37 cellular contexts compared by ENCODE assay signal in genomic region chr9:94517254-94517653, GRCh38. TPM values are rescaled to one million over a fixed set of nuclear protein-coding genes. Genes with fewer than 3 reads are reported as not detected.
"Had no signal": no experiment of that assay in that cellular context is flagged by ENCODE, and none has a peak within 500 bp of the region (broad histone marks: within the 10 kb centered on the region; RNA-seq: fewer than 3 reads in every experiment).

No MANE protein-coding gene starts in this region.

- H3K4me3 ChIP-seq: adrenal gland, ascending aorta, body of pancreas, breast epithelium, cardiac muscle cell had no signal

- H3K27ac ChIP-seq: adrenal gland, ascending aorta, body of pancreas, brain microvascular endothelial cell, breast epithelium, cardiac muscle cell had no signal

- H3K4me1 ChIP-seq: ascending aorta, body of pancreas, breast epithelium had no signal

- H3K9me3 ChIP-seq: adrenal gland, ascending aorta, body of pancreas, breast epithelium had no signal

- ATAC-seq: activated naive CD4-positive, alpha-beta T cell treated with anti-CD3 and anti-CD28 coated beads, Interleukin-2, amount 50 U/mL, for 72 hours; activated naive CD8-positive, alpha-beta T cell treated with anti-CD3 and anti-CD28 coated beads, Interleukin-2, amount 50 U/mL, for 24 hours; activated T-cell treated with anti-CD3 and anti-CD28 coated beads, Interleukin-2, amount 50 U/mL, for 4 hours; activated T-cell treated with anti-CD3 and anti-CD28 coated beads, Interleukin-2, amount 50 U/mL, for 72 hours; activated T-helper 17 cell treated with anti-CD3 and anti-CD28 coated beads, Interleukin-2, amount 50 U/mL, for 72 hours; body of pancreas had no signal

- DNase-seq: activated effector memory CD4-positive, alpha-beta T cell treated with anti-CD3 and anti-CD28 coated beads, Interleukin-2, amount 50 U/mL, for 16 hours; activated effector memory CD4-positive, alpha-beta T cell treated with Interleukin-2 at 50 U/mL for 16 hours; activated gamma-delta T cell; activated gamma-delta T cell treated with Interleukin-2 at 50 U/mL for 16 hours; activated naive CD4-positive, alpha-beta T cell; activated naive CD4-positive, alpha-beta T cell treated with anti-CD3 and anti-CD28 coated beads for 36 hours; activated naive CD4-positive, alpha-beta T cell treated with anti-CD3 and anti-CD28 coated beads, Interleukin-2, amount 10 ng/mL, durations not matched to agents 7 days and 5 days; activated naive CD4-positive, alpha-beta T cell treated with anti-CD3 and anti-CD28 coated beads, Interleukin-2, amount 50 U/mL, for 16 hours; activated naive CD4-positive, alpha-beta T cell treated with Interleukin-2 at 50 U/mL for 16 hours; activated naive CD8-positive, alpha-beta T cell treated with anti-CD3 and anti-CD28 coated beads for 36 hours; activated naive CD8-positive, alpha-beta T cell treated with anti-CD3 and anti-CD28 coated beads, Interleukin-2, amount 10 ng/mL, durations not matched to agents 7 days and 5 days; activated naive CD8-positive, alpha-beta T cell treated with anti-CD3 and anti-CD28 coated beads, Interleukin-2, amount 50 U/mL, for 24 hours; activated T-cell treated with anti-CD3 and anti-CD28 coated beads, Interleukin-2, amount 50 U/mL, for 1 hour; activated T-cell treated with anti-CD3 and anti-CD28 coated beads, Interleukin-2, amount 50 U/mL, for 24 hours; activated T-cell treated with anti-CD3 and anti-CD28 coated beads, Interleukin-2, amount 50 U/mL, for 4 hours; activated T-cell treated with anti-CD3 and anti-CD28 coated beads, Interleukin-2, amount 50 U/mL, for 48 hours; activated T-cell treated with anti-CD3 and anti-CD28 coated beads, Interleukin-2, amount 50 U/mL, for 72 hours; adrenal gland; amniotic stem cell; amygdala; anterior cingulate cortex; aorta; body of pancreas; brain microvascular endothelial cell; caudate nucleus; central memory CD4-positive, alpha-beta T cell; cerebellar nuclear complex had no signal

- FAIRE-seq: astrocyte, bronchial epithelial cell had no signal

- H3K36me3 ChIP-seq: adrenal gland, ascending aorta, brain microvascular endothelial cell, breast epithelium, cardiac muscle cell had no signal

- H3K27me3 ChIP-seq: adrenal gland, ascending aorta, body of pancreas, brain microvascular endothelial cell, breast epithelium, cardiac muscle cell had no signal

RNA-seq across cellular contexts. Expression of gene PCAT7, which starts 37.6 kb away (rescaled TPM):
- total RNA-seq: activated naive CD4-positive, alpha-beta T cell treated with anti-CD3 and anti-CD28 coated beads for 36 hours; activated naive CD4-positive, alpha-beta T cell treated with anti-CD3 and anti-CD28 coated beads, Interleukin-2, amount 50 U/mL, for 72 hours; activated naive CD8-positive, alpha-beta T cell treated with anti-CD3 and anti-CD28 coated beads for 36 hours; activated naive CD8-positive, alpha-beta T cell treated with anti-CD3 and anti-CD28 coated beads, Interleukin-2, amount 10 ng/mL, durations not matched to agents 7 days and 5 days; activated T-cell treated with anti-CD3 and anti-CD28 coated beads, Interleukin-2, amount 50 U/mL, for 4 hours; activated T-cell treated with anti-CD3 and anti-CD28 coated beads, Interleukin-2, amount 50 U/mL, for 72 hours; activated T-helper 1 cell treated with anti-CD3 and anti-CD28 coated beads, Interleukin-12 subunit alpha, Interleukin-12 subunit beta, Interleukin-2, Interleukin-4 antibody, amounts not matched to agents 30 ng/mL and 10 ng/mL and 1 ng/mL, durations not matched to agents 14 hours and 24 hours and 36 hours; activated T-helper 17 cell treated with anti-CD3 and anti-CD28 coated beads, Interleukin-2, amount 50 U/mL, for 72 hours; activated T-helper 2 cell treated with anti-CD3 and anti-CD28 coated beads, Interferon-gamma antibody, Interleukin-2, Interleukin-4, amounts not matched to agents 10 μg/mL and 5 μg/mL and 100 μg/mL, durations not matched to agents 14 hours and 24 hours and 36 hours; ascending aorta; bronchial epithelial cell; cerebellum had no signal
